In the genomic region with DNA sequence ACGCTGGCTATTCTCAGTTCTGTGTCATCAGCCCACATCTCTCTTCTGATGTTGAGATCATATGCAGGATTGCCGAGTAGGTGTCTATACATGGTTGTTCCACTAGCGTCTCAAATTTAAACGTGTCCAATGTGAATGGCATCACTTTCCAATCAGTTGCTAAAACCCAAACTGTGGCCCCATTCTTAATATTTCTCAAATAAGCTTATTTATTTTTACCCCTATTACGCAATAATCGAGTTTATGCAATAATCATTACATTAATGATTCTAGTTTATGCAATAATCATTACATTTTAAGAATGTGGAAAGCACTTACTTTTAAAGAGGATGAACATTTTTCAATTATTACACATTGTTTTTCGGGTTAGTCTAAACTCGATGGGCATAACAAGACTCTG, we compare ENCODE assay signal across 26 cellular contexts. TPM values are rescaled to one million over a fixed set of nuclear protein-coding genes. Genes with fewer than 3 reads are reported as not detected.
"Had no signal": no experiment of that assay in that cellular context is flagged by ENCODE, and none has a peak within 500 bp of the region (broad histone marks: within the 10 kb centered on the region; RNA-seq: fewer than 3 reads in every experiment).

No MANE protein-coding gene starts in this region.

- H3K9me3 ChIP-seq: SK-N-SH had no signal

- H3K4me1 Mint-ChIP-seq: T-cell had no signal

- DNase-seq: Kasumi-1; MM.1S; NCI-H1105 treated with DMSO at 0.1 percent for 48 hours; NCI-H1417 treated with DMSO at 0.1 percent for 48 hours; NCI-H146; NCI-H1694 treated with DMSO at 0.1 percent for 48 hours; NCI-H2029; NCI-H2081 treated with DMSO at 0.1 percent for 48 hours; NCI-H2171; NCI-H510A; NCI-H524 treated with DMSO at 0.1 percent for 48 hours; NCI-H774; NK-92 treated with Interleukin-12 subunit alpha and Interleukin-12 subunit beta, amount 100 ng/mL, for 24 hours; PC-3; SHP77; SK-N-SH; SW 1271; T-cell had no signal

- H3K27me3 Mint-ChIP-seq: T-cell had no signal

- H3K4me2 ChIP-seq: KMS-11, SK-N-SH had no signal

- H3K36me3 Mint-ChIP-seq: T-cell had no signal

- H3K27ac ChIP-seq: KMS-11, RWPE1 had no signal

- H3K27ac Mint-ChIP-seq: T-cell; T-helper 1 cell treated with Interleukin-12 subunit alpha and Interleukin-12 subunit beta and Interleukin-4 antibody, amounts not matched to agents 30 μg/mL and 1 μg/mL, for 36 hours had no signal

- H3K9ac ChIP-seq: KMS-11, SK-N-SH had no signal

- H3K4me3 Mint-ChIP-seq: T-cell; T-helper 1 cell treated with Interleukin-12 subunit alpha and Interleukin-12 subunit beta and Interleukin-4 antibody, amounts not matched to agents 30 μg/mL and 1 μg/mL, for 36 hours had no signal

- ATAC-seq: Panc1, PC-3, T-cell had no signal

RNA-seq across cellular contexts. Expression of gene ACSS3, which starts 47.8 kb away (rescaled TPM):
- total RNA-seq: HT1080; OCI-LY7; PC-3; SK-MEL-5; T-helper 2 cell treated with Interferon-gamma antibody and Interleukin-4, amounts not matched to agents 100 ng/mL and 5 ng/mL, for 36 hours had no signal
